In the genomic region with DNA sequence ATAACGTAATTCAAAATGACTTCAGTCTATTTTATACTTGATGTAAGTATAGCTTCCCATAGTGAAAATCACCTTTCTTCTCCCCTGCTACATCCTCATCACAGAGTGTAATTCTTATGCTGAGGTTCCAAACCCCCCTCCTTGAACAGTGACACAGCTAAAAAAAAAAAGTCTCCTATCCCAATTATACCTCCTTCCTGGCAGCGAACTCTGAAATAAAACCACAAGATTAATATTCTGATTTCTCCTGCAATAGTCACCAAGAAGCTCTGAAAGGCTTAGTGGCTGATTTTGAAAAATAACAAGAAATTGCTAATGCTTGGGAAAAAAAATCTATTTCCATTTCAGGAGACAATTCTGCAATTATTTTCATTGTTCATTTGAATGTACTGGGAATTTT, we compare ENCODE assay signal across 21 cellular contexts. TPM values are rescaled to one million over a fixed set of nuclear protein-coding genes. Genes with fewer than 3 reads are reported as not detected.
DNase-seq lines count a peak whose midpoint lies in the region; FAIRE-seq and TF ChIP-seq lines count a peak whose summit lies in the region.
"Had no signal": no experiment of that assay in that cellular context is flagged by ENCODE, and none has a peak within 500 bp of the region (broad histone marks: within the 10 kb centered on the region; RNA-seq: fewer than 3 reads in every experiment).

No MANE protein-coding gene starts in this region.

- peak overlapping the region in 7 of 11 experiments; percentile 29 to 72 (median 60); a peak in 11 of 22 replicates for H3K27ac ChIP-seq in BLaER1 treated with 17β-estradiol and CSF1 and Interleukin-3, amounts not matched to agents 10 nM and 100 nM
- peak overlapping the region in 56 of 59 donors; percentile 19 to 99 (median 96) for H3K27ac ChIP-seq in dorsolateral prefrontal cortex
- H3K27ac ChIP-seq: VCaP had no signal

- no peak for TF ChIP-seq CTCF in dorsolateral prefrontal cortex (IDR thresholded peaks at IDR 0.05 in 54 of 56, conservative IDR thresholded peaks at IDR 0.05 in 2 of 56; ENCODE audit: low read depth in 1 of 56, partially characterized antibody in 56 of 56)
- no peak for TF ChIP-seq CTCF in neural crest cell (conservative IDR thresholded peaks at IDR 0.05)
- TF ChIP-seq CTCF in D721Med (IDR thresholded peaks at IDR 0.05; ENCODE audit: insufficient read depth, missing control alignments) = no peak

- H3K9ac ChIP-seq in BLaER1 treated with 17β-estradiol and CSF1 and Interleukin-3, amounts not matched to agents 10 nM and 100 nM = peak overlapping the region in 6 of 11 experiments; percentile 5 to 50 (median 20); a peak in 6 of 22 replicates

- peaks cover 55 to 100% (median 88%) of the 10 kb centered on the region in 10 experiments for H3K4me1 ChIP-seq in BLaER1 treated with 17β-estradiol and CSF1 and Interleukin-3, amounts not matched to agents 10 nM and 100 nM

- H3K9me3 Mint-ChIP-seq in neural crest cell = no peaks in the 10 kb centered on the region
- H3K9me3 Mint-ChIP-seq: memory B cell, natural killer cell had no signal

- no peaks in the 10 kb centered on the region for H3K27me3 Mint-ChIP-seq in neural crest cell (ENCODE audit: low read depth)

- H3K9me3 ChIP-seq in BLaER1 treated with 17β-estradiol and CSF1 and Interleukin-3, amounts not matched to agents 10 nM and 100 nM (replicated peaks in 1 of 11) = no peaks in the 10 kb centered on the region

- DNase-seq in M059J (ENCODE audit: low read depth) (peak; percentile 32), dorsolateral prefrontal cortex (no peak), neural crest cell (ENCODE audit: low read depth, low spot score) (no peak), hippocampal formation (lab: John Stamatoyannopoulos, UW) (no peak), glomerular visceral epithelial cell (ENCODE audit: extremely low spot score) (no peak), D721Med (ENCODE audit: insufficient read length, low spot score) (no peak), putamen (ENCODE audit: low spot score) (no peak)
- DNase-seq: activated CD4-positive, alpha-beta T cell treated with anti-CD3 and anti-CD28 coated beads, Interleukin-2, amount 50 U/mL, for 4 hours; effector CD8-positive, alpha-beta T cell; kidney; natural killer cell; NCI-H2107; NCI-H524 treated with DMSO at 0.1 percent for 48 hours; stimulated activated CD4-positive, alpha-beta T cell treated with anti-CD3 and anti-CD28 coated beads, Interleukin-4, amount 100 ng/mL, for 24 hours; T-helper 1 cell had no signal

- no peak overlapping the region for H3K4me3 ChIP-seq in BLaER1 treated with 17β-estradiol and CSF1 and Interleukin-3, amounts not matched to agents 10 nM and 100 nM
- H3K4me3 ChIP-seq in dorsolateral prefrontal cortex = peak overlapping the region in 20 of 59 donors; percentile 2 to 53 (median 26)
- H3K4me3 ChIP-seq: hepatocyte, smooth muscle cell had no signal

- peaks cover 0 to 98% (median 2%) of the 10 kb centered on the region in 11 experiments; a peak in 9 of 22 replicates for H4K20me1 ChIP-seq in BLaER1 treated with 17β-estradiol and CSF1 and Interleukin-3, amounts not matched to agents 10 nM and 100 nM

- no peaks in the 10 kb centered on the region for H3K27me3 ChIP-seq in BLaER1 treated with 17β-estradiol and CSF1 and Interleukin-3, amounts not matched to agents 10 nM and 100 nM
- H3K27me3 ChIP-seq in dorsolateral prefrontal cortex = no peaks in the 10 kb centered on the region
- H3K27me3 ChIP-seq: hepatocyte had no signal

- H3K36me3 ChIP-seq in BLaER1 treated with 17β-estradiol and CSF1 and Interleukin-3, amounts not matched to agents 10 nM and 100 nM = peaks cover 0 to 53% (median 29%) of the 10 kb centered on the region in 11 experiments; a peak in 14 of 22 replicates

- FAIRE-seq in D721Med (lab: Jason Lieb, UNC) = no peak
- FAIRE-seq: kidney, urothelium cell line had no signal

- peak overlapping the region; percentile 65 to 87 (median 79); a peak in 21 of 22 replicates for H3K4me2 ChIP-seq in BLaER1 treated with 17β-estradiol and CSF1 and Interleukin-3, amounts not matched to agents 10 nM and 100 nM
- H3K4me2 ChIP-seq: hepatocyte had no signal

- H3K4me1 Mint-ChIP-seq in neural crest cell = peaks cover 73% of the 10 kb centered on the region

- no peak overlapping the region for H3K4me3 Mint-ChIP-seq in neural crest cell
- H3K4me3 Mint-ChIP-seq: memory B cell, natural killer cell had no signal

- peak overlapping the region; percentile 59 for H3K27ac Mint-ChIP-seq in neural crest cell (ENCODE audit: unreplicated experiment)
- H3K27ac Mint-ChIP-seq: memory B cell, natural killer cell had no signal

- intact Hi-C loops in dorsolateral prefrontal cortex (cut with DNase I) = loop anchor here in 1 of 2 donors (10.0 kb wide), 1 partner anchor 164 kb away; no protein-coding TSS in a partner anchor

- peaks cover 23% of the 10 kb centered on the region for H3K36me3 Mint-ChIP-seq in neural crest cell (ENCODE audit: low read depth)
- H3K36me3 Mint-ChIP-seq: memory B cell, natural killer cell had no signal

RNA-seq across cellular contexts. Expression of gene EFNB2, which starts 36.3 kb away (rescaled TPM):
- total RNA-seq in M059J (2014; rRNA removed; shearing (Covaris generic)) = 16.9 and 32.2 TPM in 2 replicates
- total RNA-seq in dorsolateral prefrontal cortex = 10 to 100 TPM; 19.0 to 43.3 (median 29.8) TPM
- total RNA-seq in neural crest cell = 79.4 and 83.1 TPM in 2 replicates
